Comparison of ENCODE assay signal across 12 cellular contexts in genomic region chr19:30449673-30450072, GRCh38.
DNase-seq lines count a peak whose midpoint lies in the region; ATAC-seq and TF ChIP-seq lines count a peak whose summit lies in the region.
"Had no signal": no experiment of that assay in that cellular context is flagged by ENCODE, and none has a peak within 500 bp of the region (broad histone marks: within the 10 kb centered on the region; RNA-seq: fewer than 3 reads in every experiment).

No MANE protein-coding gene starts in this region.

- H3K9me3 ChIP-seq in gastrocnemius medialis: no peaks in the 10 kb centered on the region

- H3K27me3 Mint-ChIP-seq in brain: no peaks in the 10 kb centered on the region
- peaks cover 20% of the 10 kb centered on the region for H3K27me3 Mint-ChIP-seq in activated T-helper 17 cell treated with anti-CD3 and anti-CD28 coated beads, Interleukin-2, amount 50 U/mL, for 72 hours

- H3K36me3 Mint-ChIP-seq in brain: peaks cover 15% of the 10 kb centered on the region
- H3K36me3 Mint-ChIP-seq in activated T-helper 17 cell treated with anti-CD3 and anti-CD28 coated beads, Interleukin-2, amount 50 U/mL, for 72 hours (ENCODE audit: low read depth): no peaks in the 10 kb centered on the region

- H3K27ac ChIP-seq in gastrocnemius medialis: no peak overlapping the region

- in situ Hi-C loops in gastrocnemius medialis (cut with MboI; ENCODE audit: low sequenced_read_pairs in 4 of 4): no loop called here

- no peaks in the 10 kb centered on the region for H3K9me3 Mint-ChIP-seq in brain
- H3K9me3 Mint-ChIP-seq in activated T-helper 17 cell treated with anti-CD3 and anti-CD28 coated beads, Interleukin-2, amount 50 U/mL, for 72 hours: no peaks in the 10 kb centered on the region
- H3K9me3 Mint-ChIP-seq: activated CD4-positive, alpha-beta T cell treated with anti-CD3 and anti-CD28 coated beads, Interleukin-2, amount 10 ng/mL, durations not matched to agents 24 days and 14 days; T-helper 1 cell treated with Interleukin-12 subunit alpha and Interleukin-12 subunit beta and Interleukin-4 antibody, amounts not matched to agents 30 μg/mL and 1 μg/mL, for 36 hours had no signal

- H3K36me3 ChIP-seq in gastrocnemius medialis: no peaks in the 10 kb centered on the region

- intact Hi-C loops in gastrocnemius medialis (cut with DNase I; ENCODE audit: low total_unique reads): no loop called here

- no peak for ATAC-seq in gastrocnemius medialis
- no peak for ATAC-seq in HG03342 (IDR thresholded peaks at IDR 0.05; ENCODE audit: unreplicated experiment)
- ATAC-seq in activated T-helper 17 cell treated with anti-CD3 and anti-CD28 coated beads, Interleukin-2, amount 50 U/mL, for 72 hours (replicated peaks): no peak

- TF ChIP-seq CTCF in brain (conservative IDR thresholded peaks at IDR 0.05): no peak
- TF ChIP-seq CTCF in gastrocnemius medialis (IDR thresholded peaks at IDR 0.05 in 4 of 5, conservative IDR thresholded peaks at IDR 0.05 in 1 of 5): no peak

- H3K27ac Mint-ChIP-seq in brain: peak overlapping the region; percentile 39 to 84 (median 79)
- no peak overlapping the region for H3K27ac Mint-ChIP-seq in activated T-helper 17 cell treated with anti-CD3 and anti-CD28 coated beads, Interleukin-2, amount 50 U/mL, for 72 hours
- H3K27ac Mint-ChIP-seq: activated CD4-positive, alpha-beta T cell treated with anti-CD3 and anti-CD28 coated beads, Interleukin-2, amount 10 ng/mL, durations not matched to agents 24 days and 14 days; T-helper 1 cell treated with Interleukin-12 subunit alpha and Interleukin-12 subunit beta and Interleukin-4 antibody, amounts not matched to agents 30 μg/mL and 1 μg/mL, for 36 hours had no signal

- peaks cover 8 to 26% (median 18%) of the 10 kb centered on the region in 3 donors for H3K27me3 ChIP-seq in gastrocnemius medialis

- peak overlapping the region; percentile 21 to 82 (median 57) for H3K4me3 Mint-ChIP-seq in brain
- no peak overlapping the region for H3K4me3 Mint-ChIP-seq in activated T-helper 17 cell treated with anti-CD3 and anti-CD28 coated beads, Interleukin-2, amount 50 U/mL, for 72 hours
- H3K4me3 Mint-ChIP-seq: activated CD4-positive, alpha-beta T cell treated with anti-CD3 and anti-CD28 coated beads, Interleukin-2, amount 10 ng/mL, durations not matched to agents 24 days and 14 days; T-helper 1 cell treated with Interleukin-12 subunit alpha and Interleukin-12 subunit beta and Interleukin-4 antibody, amounts not matched to agents 30 μg/mL and 1 μg/mL, for 36 hours had no signal

- peaks cover 68% of the 10 kb centered on the region for H3K4me1 Mint-ChIP-seq in brain
- H3K4me1 Mint-ChIP-seq in activated T-helper 17 cell treated with anti-CD3 and anti-CD28 coated beads, Interleukin-2, amount 50 U/mL, for 72 hours: no peaks in the 10 kb centered on the region
- H3K4me1 Mint-ChIP-seq: activated CD4-positive, alpha-beta T cell treated with anti-CD3 and anti-CD28 coated beads, Interleukin-2, amount 10 ng/mL, durations not matched to agents 24 days and 14 days had no signal

- peak; percentile 26 for DNase-seq in GM03348 (ENCODE audit: low spot score)
- DNase-seq in iPS-NIHi7 (ENCODE audit: extremely low spot score): peak; percentile 33
- DNase-seq in gastrocnemius medialis: no peak
- no peak for DNase-seq in OCI-M1 (lab: John Stamatoyannopoulos, UW)
- no peak for DNase-seq in activated CD4-positive, alpha-beta T cell treated with anti-CD3 and anti-CD28 coated beads for 1 hour
- DNase-seq: activated CD4-positive, alpha-beta T cell treated with anti-CD3 and anti-CD28 coated beads, Interleukin-2, amount 10 ng/mL, durations not matched to agents 24 days and 14 days; AML-193; trophoblast cell had no signal

- peaks cover 0 to 6% of the 10 kb centered on the region in 2 donors for H3K4me1 ChIP-seq in gastrocnemius medialis

- no peak for TF ChIP-seq POLR2A in gastrocnemius medialis (IDR thresholded peaks at IDR 0.05)

- peak overlapping the region in 3 of 4 donors; percentile 14 to 35 (median 30) for H3K4me3 ChIP-seq in gastrocnemius medialis

Comparison
In these comparisons a context has a peak if more than half of its experiments do, and no peak if none do; other contexts are left out.
1. DNase-seq: peak in GM03348 (single experiment) and iPS-NIHi7 (single experiment); none in gastrocnemius medialis (0 of 2), OCI-M1 (single experiment) and activated CD4-positive, alpha-beta T cell treated with anti-CD3 and anti-CD28 coated beads for 1 hour (single experiment).